ENCODE assay signal across 8 cellular contexts in the genomic region with DNA sequence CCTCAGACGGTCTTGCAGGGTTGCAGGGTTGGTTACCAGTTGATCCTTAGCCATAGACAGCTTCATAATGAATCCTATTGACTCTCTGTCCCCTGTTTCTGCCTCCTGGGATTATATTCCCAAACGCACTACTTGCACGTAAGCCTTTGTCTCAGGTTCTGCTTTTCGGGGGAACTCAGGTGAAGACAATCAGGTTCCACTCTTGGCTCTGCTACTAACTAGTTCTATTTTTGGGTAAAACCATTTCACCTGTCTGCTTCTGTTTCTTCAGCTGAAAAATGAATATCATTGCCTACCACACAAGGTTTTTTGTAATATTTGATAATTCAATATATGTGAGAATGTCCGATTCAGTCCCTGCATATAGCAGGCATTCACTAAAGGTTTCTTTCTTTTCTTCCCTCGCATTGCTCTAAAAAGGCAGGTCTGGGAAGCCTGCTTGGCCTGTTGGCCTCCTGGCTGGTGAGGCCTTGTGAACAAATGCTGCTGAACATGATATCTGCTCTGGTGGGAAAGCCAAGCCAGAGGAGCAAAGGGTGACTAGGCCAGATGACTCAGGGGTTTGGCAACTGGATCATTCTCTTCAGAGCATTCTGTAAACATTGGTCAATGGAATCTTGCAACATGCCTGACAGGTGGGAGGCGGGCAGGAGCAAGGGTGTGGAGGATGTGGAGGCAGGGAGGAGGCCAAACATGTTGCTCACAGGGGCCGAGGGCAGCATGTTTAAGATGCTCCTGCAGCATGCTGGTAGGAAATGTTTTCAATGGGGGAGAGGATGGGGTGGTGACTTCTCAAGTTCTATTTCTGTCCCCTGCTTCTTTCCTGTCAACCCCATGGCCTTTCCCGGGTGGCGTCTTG. TPM values are rescaled to one million over a fixed set of nuclear protein-coding genes. Genes with fewer than 3 reads are reported as not detected.
A peak's percentile ranks its signal among the peaks of the same experiment; 100 is the strongest.
DNase-seq lines count a peak whose midpoint lies in the region; ATAC-seq, FAIRE-seq and TF ChIP-seq lines count a peak whose summit lies in the region.

No MANE protein-coding gene starts in this region.

- peaks cover 0 to 29% of the 10 kb centered on the region in 2 donors for H3K4me1 ChIP-seq in right atrium auricular region

- no peaks in the 10 kb centered on the region for H3K9me3 ChIP-seq in right atrium auricular region

- no peak overlapping the region for H3K4me3 ChIP-seq in right atrium auricular region

- TF ChIP-seq CTCF in right atrium auricular region (IDR thresholded peaks at IDR 0.05) = no peak

- DNase-seq in HS-5 (ENCODE audit: low read depth) (peak; percentile 99), SKM-1 (lab: John Stamatoyannopoulos, UW; ENCODE audit: unreplicated experiment) (peak; percentile 73), right atrium auricular region (ENCODE audit: low spot score) (peak; percentile 94), stromal cell of bone marrow (ENCODE audit: low read depth) (peak; percentile 97), G401 (ENCODE audit: low spot score) (no peak), GM19239 (ENCODE audit: insufficient read length, low spot score) (no peak), head of caudate nucleus (no peak)

- in situ Hi-C loops in G401 (cut with HindIII; ENCODE audit: low sequenced_read_pairs) = no loop called here

- intact Hi-C loops in head of caudate nucleus (cut with DNase I) = no loop called here

- H3K27me3 ChIP-seq in right atrium auricular region = no peaks in the 10 kb centered on the region

- H3K36me3 ChIP-seq in right atrium auricular region = no peaks in the 10 kb centered on the region

- FAIRE-seq in GM19239 (lab: Jason Lieb, UNC) = no peak

- ATAC-seq in GM19035 (IDR thresholded peaks at IDR 0.05; ENCODE audit: unreplicated experiment) = no peak

- peak overlapping the region; percentile 10 to 59 for H3K27ac ChIP-seq in right atrium auricular region

RNA-seq across cellular contexts. Expression of gene IER5, which starts 23.8 kb away (rescaled TPM):
- total RNA-seq in right atrium auricular region = 10 to 100 TPM; 25.6 to 55.1 TPM
- 30.5 and 37.9 TPM in 2 replicates for total RNA-seq in G401 (2014; rRNA removed; shearing (Covaris generic))

Comparison
In these comparisons a context has a peak if more than half of its experiments do, and no peak if none do; other contexts are left out.
1. DNase-seq: peak in HS-5 (single experiment), SKM-1 (single experiment), right atrium auricular region (single experiment) and stromal cell of bone marrow (single experiment); none in G401 (single experiment), GM19239 (single experiment) and head of caudate nucleus (0 of 42).